ENCODE assay signal across 17 cellular contexts in genomic region chr5:72559866-72560766, GRCh38. TPM values are rescaled to one million over a fixed set of nuclear protein-coding genes. Genes with fewer than 3 reads are reported as not detected.
DNase-seq lines count a peak whose midpoint lies in the region; ATAC-seq and TF ChIP-seq lines count a peak whose summit lies in the region.
"Had no signal": no experiment of that assay in that cellular context is flagged by ENCODE, and none has a peak within 500 bp of the region (broad histone marks: within the 10 kb centered on the region; RNA-seq: fewer than 3 reads in every experiment).

No MANE protein-coding gene starts in this region.

- H3K14ac ChIP-seq in neuronal stem cell (ENCODE audit: low read length) = no peak overlapping the region

- H3F3A ChIP-seq in PC-3 (ENCODE audit: low read length, unreplicated experiment) = no peaks in the 10 kb centered on the region

- intact Hi-C loops in PC-3 (cut with micrococcal nuclease) = loop anchor here (10.0 kb wide), 1 partner anchor 255 kb away; the partner anchor contains the start of gene TNPO1
- intact Hi-C loops in activated T-helper 2 cell treated with anti-CD3 and anti-CD28 coated beads, Interferon-gamma antibody, Interleukin-2, Interleukin-4, amounts not matched to agents 10 μg/mL and 5 μg/mL and 100 μg/mL, durations not matched to agents 14 hours and 24 hours and 36 hours (cut with micrococcal nuclease) = no loop called here

- no peak for ATAC-seq in PC-3
- ATAC-seq: gastroesophageal sphincter, WTC11 had no signal

- no peak overlapping the region for H3K27ac ChIP-seq in neuronal stem cell (replicated peaks; ENCODE audit: low read length)
- H3K27ac ChIP-seq in PC-3 (ENCODE audit: low read length) = no peak overlapping the region
- H3K27ac ChIP-seq: breast epithelium, gastroesophageal sphincter, ovary had no signal

- in situ Hi-C loops in SK-MEL-5 (cut with HindIII; ENCODE audit: low pct_unique_long_range_greater_than_20kb, low sequenced_read_pairs) = no loop called here

- H3K4me1 Mint-ChIP-seq in activated T-helper 2 cell treated with anti-CD3 and anti-CD28 coated beads, Interferon-gamma antibody, Interleukin-2, Interleukin-4, amounts not matched to agents 10 μg/mL and 5 μg/mL and 100 μg/mL, durations not matched to agents 14 hours and 24 hours and 36 hours (ENCODE audit: low read depth) = peaks cover 21% of the 10 kb centered on the region

- no CpG with 5 or more reads among the region's 5 CpGs for WGBS in neuronal stem cell (ENCODE audit: extremely low coverage in 2 of 2, insufficient read length in 2 of 2, insufficient replicate concordance in 1 of 2), 2 donors

- H3K4me2 ChIP-seq in neuronal stem cell (ENCODE audit: insufficient read depth, low read length, poor library complexity, severe bottlenecking) (no peak overlapping the region), PC-3 (ENCODE audit: low read length) (no peak overlapping the region)
- H3K4me2 ChIP-seq: SK-N-SH had no signal

- DNase-seq in LHCN-M2 (ENCODE audit: low read depth) (peak; percentile 78), SK-MEL-5 (ENCODE audit: low read depth, low spot score) (peak; percentile 38), foreskin melanocyte (peak; percentile 77), neuronal stem cell (ENCODE audit: low spot score) (no peak), PC-3 (no peak), NCI-H1092 treated with DMSO at 0.1 percent for 48 hours (lab: John Stamatoyannopoulos, UW) (no peak)
- DNase-seq in activated T-helper 2 cell treated with anti-CD3 and anti-CD28 coated beads, Interferon-gamma antibody, Interleukin-2, Interleukin-4, amounts not matched to agents 10 μg/mL and 5 μg/mL and 100 μg/mL, durations not matched to agents 14 hours and 24 hours and 36 hours (ENCODE audit: low spot score) = no peak
- DNase-seq: activated naive CD4-positive, alpha-beta T cell treated with anti-CD3 and anti-CD28 coated beads for 36 hours; DMS79 treated with DMSO at 0.1 percent for 48 hours; GOT3; NCI-H1048; ovary; SK-N-SH; stimulated activated CD4-positive, alpha-beta T cell treated with anti-CD3 and anti-CD28 coated beads, Interleukin-12 subunit alpha, Interleukin-12 subunit beta, amount 100 ng/mL, for 4 hours had no signal

- H3K27me3 Mint-ChIP-seq in activated T-helper 2 cell treated with anti-CD3 and anti-CD28 coated beads, Interferon-gamma antibody, Interleukin-2, Interleukin-4, amounts not matched to agents 10 μg/mL and 5 μg/mL and 100 μg/mL, durations not matched to agents 14 hours and 24 hours and 36 hours (ENCODE audit: low read depth) = peaks cover 25% of the 10 kb centered on the region

- BruUV-seq in PC-3 (replicated peaks; lab: Mats Ljungman, UMichigan) = no TSS peak

- H3K4me1 ChIP-seq in neuronal stem cell (ENCODE audit: control insufficient read depth in 2 of 2, insufficient read depth in 1 of 2, low read depth in 1 of 2, low read length in 2 of 2) = peaks cover 10 to 14% of the 10 kb centered on the region in 2 donors
- peaks cover 16% of the 10 kb centered on the region for H3K4me1 ChIP-seq in PC-3 (ENCODE audit: insufficient read depth, low read length)
- H3K4me1 ChIP-seq: breast epithelium had no signal

- H4K20me1 ChIP-seq in PC-3 (ENCODE audit: low read length) = no peaks in the 10 kb centered on the region

- no peak overlapping the region for H4K91ac ChIP-seq in neuronal stem cell (ENCODE audit: low read depth, low read length, poor library complexity)

- no peak overlapping the region for H2BK5ac ChIP-seq in neuronal stem cell (ENCODE audit: low read length)

- no peaks in the 10 kb centered on the region for H3K9me3 Mint-ChIP-seq in activated T-helper 2 cell treated with anti-CD3 and anti-CD28 coated beads, Interferon-gamma antibody, Interleukin-2, Interleukin-4, amounts not matched to agents 10 μg/mL and 5 μg/mL and 100 μg/mL, durations not matched to agents 14 hours and 24 hours and 36 hours
- H3K9me3 Mint-ChIP-seq: activated naive CD4-positive, alpha-beta T cell treated with anti-CD3 and anti-CD28 coated beads for 36 hours had no signal

- peak overlapping the region; percentile 3 for H2AFZ ChIP-seq in neuronal stem cell (ENCODE audit: low read length)
- no peak overlapping the region for H2AFZ ChIP-seq in PC-3 (ENCODE audit: low read length)

- H3K4me3 Mint-ChIP-seq in activated T-helper 2 cell treated with anti-CD3 and anti-CD28 coated beads, Interferon-gamma antibody, Interleukin-2, Interleukin-4, amounts not matched to agents 10 μg/mL and 5 μg/mL and 100 μg/mL, durations not matched to agents 14 hours and 24 hours and 36 hours (ENCODE audit: low read depth) = no peak overlapping the region
- H3K4me3 Mint-ChIP-seq: activated naive CD4-positive, alpha-beta T cell treated with anti-CD3 and anti-CD28 coated beads for 36 hours; WTC11 had no signal

- no peak overlapping the region for H3K4me3 ChIP-seq in neuronal stem cell (ENCODE audit: low read length in 2 of 2)
- H3K4me3 ChIP-seq in PC-3 (ENCODE audit: low read length) = no peak overlapping the region
- H3K4me3 ChIP-seq: breast epithelium, gastroesophageal sphincter, ovary had no signal

- H3K9me3 ChIP-seq in neuronal stem cell (replicated peaks in 1 of 2; ENCODE audit: control insufficient read depth in 2 of 2, insufficient read depth in 1 of 2, low read depth in 1 of 2, low read length in 2 of 2) = peaks cover 0 to 2% of the 10 kb centered on the region in 2 donors
- H3K9me3 ChIP-seq in PC-3 (ENCODE audit: low read length) = no peaks in the 10 kb centered on the region
- H3K9me3 ChIP-seq: breast epithelium, gastroesophageal sphincter, ovary, SK-N-SH had no signal

- no peaks in the 10 kb centered on the region for H3K79me1 ChIP-seq in neuronal stem cell (ENCODE audit: low read depth, low read length)

- no peaks in the 10 kb centered on the region for H3K36me3 Mint-ChIP-seq in activated T-helper 2 cell treated with anti-CD3 and anti-CD28 coated beads, Interferon-gamma antibody, Interleukin-2, Interleukin-4, amounts not matched to agents 10 μg/mL and 5 μg/mL and 100 μg/mL, durations not matched to agents 14 hours and 24 hours and 36 hours (ENCODE audit: low read depth)
- H3K36me3 Mint-ChIP-seq: WTC11 had no signal

- no peak overlapping the region for H2BK120ac ChIP-seq in neuronal stem cell (ENCODE audit: low read depth, low read length)

- no peak overlapping the region for H2BK12ac ChIP-seq in neuronal stem cell (ENCODE audit: low read length)

- no peak overlapping the region for H3K4ac ChIP-seq in neuronal stem cell (ENCODE audit: low read length)

- no peak overlapping the region for H2BK15ac ChIP-seq in neuronal stem cell (ENCODE audit: low read length)

- POLR2A ChIA-PET in PC-3 (lab: Charles Lee; ENCODE audit: unreplicated experiment) = no interaction called here

- no peaks in the 10 kb centered on the region for H3K79me2 ChIP-seq in PC-3 (ENCODE audit: low read length)

- H2AK5ac ChIP-seq in neuronal stem cell (ENCODE audit: low read depth, low read length) = no peak overlapping the region

- no peaks in the 10 kb centered on the region for H3K27me3 ChIP-seq in neuronal stem cell (ENCODE audit: control insufficient read depth in 3 of 3, insufficient read depth in 3 of 3, low read depth in 1 of 3, low read length in 3 of 3)
- H3K27me3 ChIP-seq in PC-3 (ENCODE audit: low read length) = no peaks in the 10 kb centered on the region
- H3K27me3 ChIP-seq: breast epithelium, gastroesophageal sphincter, ovary had no signal

- H3K9ac ChIP-seq in neuronal stem cell (ENCODE audit: low read depth, low read length, poor library complexity) (no peak overlapping the region), PC-3 (ENCODE audit: low read length) (no peak overlapping the region)
- H3K9ac ChIP-seq: SK-N-SH had no signal

- H3K23ac ChIP-seq in neuronal stem cell (ENCODE audit: low read depth, low read length, poor library complexity) = no peak overlapping the region

- CTCF ChIA-PET in PC-3 (lab: Charles Lee) = no interaction called here

- no peak for TF ChIP-seq CTCF in PC-3 (conservative IDR thresholded peaks at IDR 0.05; ENCODE audit: low read depth, low read length)

- no peaks in the 10 kb centered on the region for H3K9me2 ChIP-seq in PC-3 (replicated peaks; ENCODE audit: low read length)
- H3K9me2 ChIP-seq: SK-N-SH had no signal

- H3K36me3 ChIP-seq in neuronal stem cell (replicated peaks in 1 of 2; ENCODE audit: control insufficient read depth in 2 of 2, insufficient read depth in 2 of 2, low read length in 2 of 2) (no peaks in the 10 kb centered on the region), PC-3 (ENCODE audit: low read depth, low read length) (no peaks in the 10 kb centered on the region)
- H3K36me3 ChIP-seq: breast epithelium, gastroesophageal sphincter, ovary had no signal

- no peak overlapping the region for H4K8ac ChIP-seq in neuronal stem cell (ENCODE audit: low read depth, low read length)

- no peak overlapping the region for H3K18ac ChIP-seq in neuronal stem cell (ENCODE audit: low read length)

- no peak overlapping the region for H3K27ac Mint-ChIP-seq in activated T-helper 2 cell treated with anti-CD3 and anti-CD28 coated beads, Interferon-gamma antibody, Interleukin-2, Interleukin-4, amounts not matched to agents 10 μg/mL and 5 μg/mL and 100 μg/mL, durations not matched to agents 14 hours and 24 hours and 36 hours
- H3K27ac Mint-ChIP-seq: activated naive CD4-positive, alpha-beta T cell treated with anti-CD3 and anti-CD28 coated beads for 36 hours; WTC11 had no signal

RNA-seq across cellular contexts. Expression of gene ZNF366, which starts 52.9 kb away (rescaled TPM):
- 0.23 TPM in 1 of 2 replicates, not detected in the other for total RNA-seq in LHCN-M2 (2014; rRNA removed)
- 0.18 TPM for polyA plus RNA-seq in LHCN-M2 (2012)
- total RNA-seq in SK-MEL-5 (2014; rRNA removed; shearing (Covaris generic)) = 0.03 TPM in 1 of 2 replicates, not detected in the other
- 0.02 TPM in 1 of 2 replicates, not detected in the other for polyA plus RNA-seq in SK-MEL-5 (2015; cell fraction: cytosol; rRNA removed)
- not detected in 2 replicates for polyA plus RNA-seq in SK-MEL-5 (2015; cell fraction: nucleus; rRNA removed)
- polyA plus RNA-seq in neuronal stem cell (2013, experiment 1 of 2) = not detected
- not detected for polyA plus RNA-seq in neuronal stem cell (2013, experiment 2 of 2)
- not detected in 2 replicates for total RNA-seq in PC-3 (2014; rRNA removed)
- total RNA-seq in activated T-helper 2 cell treated with anti-CD3 and anti-CD28 coated beads, Interferon-gamma antibody, Interleukin-2, Interleukin-4, amounts not matched to agents 10 μg/mL and 5 μg/mL and 100 μg/mL, durations not matched to agents 14 hours and 24 hours and 36 hours = not detected in 2 replicates
- total RNA-seq: activated naive CD4-positive, alpha-beta T cell treated with anti-CD3 and anti-CD28 coated beads for 36 hours; WTC11 had no signal
- polyA plus RNA-seq: SK-N-SH had no signal

Comparison
In these comparisons a context has a peak if more than half of its experiments do, and no peak if none do; other contexts are left out.
1. DNase-seq: peak in LHCN-M2 (single experiment), SK-MEL-5 (single experiment) and foreskin melanocyte (single experiment); none in neuronal stem cell (single experiment), PC-3 (single experiment), activated T-helper 2 cell treated with anti-CD3 and anti-CD28 coated beads, Interferon-gamma antibody, Interleukin-2, Interleukin-4, amounts not matched to agents 10 μg/mL and 5 μg/mL and 100 μg/mL, durations not matched to agents 14 hours and 24 hours and 36 hours (single experiment) and NCI-H1092 treated with DMSO at 0.1 percent for 48 hours (single experiment).